In genomic region chr2:42191285-42192009, GRCh38 we compare ENCODE assay signal across 1 cellular context.
TF ChIP-seq lines count a peak whose summit lies in the region.

No MANE protein-coding gene starts in this region.

TF ChIP-seq in liver, 16 proteins besides CTCF, POLR2A, EP300 and RAD21 (continued from another document):
- TF ChIP-seq MAX (IDR thresholded peaks at IDR 0.05) = peak; percentile 37
- peak; percentile 90 for TF ChIP-seq REST (IDR thresholded peaks at IDR 0.05)
- peak; percentile 73 for TF ChIP-seq NR2F2 (IDR thresholded peaks at IDR 0.05)
- TF ChIP-seq ATF3 (IDR thresholded peaks at IDR 0.05) = peak; percentile 82
- TF ChIP-seq FOXA2 (IDR thresholded peaks at IDR 0.05) = peak; percentile 59
- TF ChIP-seq TAF1 (conservative IDR thresholded peaks at IDR 0.05) = peak; percentile 61
- peak; percentile 78 to 93 for TF ChIP-seq JUND (IDR thresholded peaks at IDR 0.05)
- TF ChIP-seq ZBTB33 (IDR thresholded peaks at IDR 0.05) = peak; percentile 87
- peak in 1 of 2 donors; percentile 44 for TF ChIP-seq GABPA (IDR thresholded peaks at IDR 0.05 in 1 of 2, conservative IDR thresholded peaks at IDR 0.05 in 1 of 2)
- TF ChIP-seq YY1 (IDR thresholded peaks at IDR 0.05) = peak; percentile 93
- peak in 1 of 2 donors; percentile 39 for TF ChIP-seq EGR1 (IDR thresholded peaks at IDR 0.05; ENCODE audit: low read depth in 2 of 2)
- TF ChIP-seq SP1 (IDR thresholded peaks at IDR 0.05) = peak; percentile 96
- TF ChIP-seq HNF4G (IDR thresholded peaks at IDR 0.05) = peak; percentile 98
- TF ChIP-seq FOXA1 (IDR thresholded peaks at IDR 0.05) = peak; percentile 69
TF ChIP-seq in liver: peak in this region for 16.
